9 cellular contexts compared by ENCODE assay signal in genomic region chr11:83007909-83008580, GRCh38.
A peak's percentile ranks its signal among the peaks of the same experiment; 100 is the strongest.
DNase-seq lines count a peak whose midpoint lies in the region; ATAC-seq, FAIRE-seq and TF ChIP-seq lines count a peak whose summit lies in the region.
"Had no signal": no experiment of that assay in that cellular context is flagged by ENCODE, and none has a peak within 500 bp of the region (broad histone marks: within the 10 kb centered on the region; RNA-seq: fewer than 3 reads in every experiment).

No MANE protein-coding gene starts in this region.

- H3K36me3 Mint-ChIP-seq in activated T-helper 17 cell treated with anti-CD3 and anti-CD28 coated beads, Interleukin-2, amount 50 U/mL, for 72 hours (ENCODE audit: low read depth) = no peaks in the 10 kb centered on the region

- H3K9me3 ChIP-seq in keratinocyte (ENCODE audit: control insufficient read depth, low read depth, low read length) = no peaks in the 10 kb centered on the region
- H3K9me3 ChIP-seq: neutrophil had no signal

- DNase-seq in NCI-H2029 (lab: John Stamatoyannopoulos, UW) (peak; percentile 18), NCI-H2029 treated with DMSO at 0.1 percent for 48 hours (lab: John Stamatoyannopoulos, UW) (no peak), keratinocyte (ENCODE audit: low read depth, low spot score) (no peak), substantia nigra (lab: John Stamatoyannopoulos, UW) (peak in 18 of 49 donors; percentile 7 to 62 (median 28)), NOMO-1 treated with DMSO at 0.1 percent for 48 hours (lab: John Stamatoyannopoulos, UW; ENCODE audit: unreplicated experiment) (no peak)

- peaks cover 11% of the 10 kb centered on the region for H3K4me1 ChIP-seq in keratinocyte (ENCODE audit: control insufficient read depth, extremely low read depth, insufficient read depth, low read length)

- H3K36me3 ChIP-seq in keratinocyte (ENCODE audit: control insufficient read depth in 2 of 2, extremely low read depth in 1 of 2, insufficient read depth in 2 of 2, low read length in 2 of 2) = no peaks in the 10 kb centered on the region
- H3K36me3 ChIP-seq: neutrophil had no signal

- TF ChIP-seq CTCF in keratinocyte (optimal IDR thresholded peaks at IDR 0.05 in 1 of 3, IDR thresholded peaks at IDR 0.05 in 1 of 3, conservative IDR thresholded peaks at IDR 0.05 in 1 of 3; ENCODE audit: extremely low read depth in 1 of 3, insufficient read depth in 2 of 3, low read length in 3 of 3) = no peak

- H2AFZ ChIP-seq in keratinocyte (ENCODE audit: control insufficient read depth, low read length) = peak overlapping the region; percentile 14

- no peak overlapping the region for H3K9ac ChIP-seq in keratinocyte (ENCODE audit: control insufficient read depth, extremely low read depth, insufficient read depth, low read length)

- H3K9me1 ChIP-seq in keratinocyte (ENCODE audit: control insufficient read depth, extremely low read depth, insufficient read depth, low read length) = peaks cover 3% of the 10 kb centered on the region

- ATAC-seq in HG03521 (IDR thresholded peaks at IDR 0.05; ENCODE audit: unreplicated experiment) = peak; percentile 33
- ATAC-seq in activated T-helper 17 cell treated with anti-CD3 and anti-CD28 coated beads, Interleukin-2, amount 50 U/mL, for 72 hours (replicated peaks) = no peak
- ATAC-seq in GM19452 (IDR thresholded peaks at IDR 0.05; ENCODE audit: unreplicated experiment) = no peak

- H3K4me2 ChIP-seq in keratinocyte (ENCODE audit: control insufficient read depth, extremely low read depth, insufficient read depth, low read depth, low read length) = no peak overlapping the region

- no peaks in the 10 kb centered on the region for H3K27me3 ChIP-seq in keratinocyte (ENCODE audit: control insufficient read depth, extremely low read depth, insufficient read depth, low read length)
- H3K27me3 ChIP-seq: neutrophil had no signal

- no peaks in the 10 kb centered on the region for H3K27me3 Mint-ChIP-seq in activated T-helper 17 cell treated with anti-CD3 and anti-CD28 coated beads, Interleukin-2, amount 50 U/mL, for 72 hours

- peak overlapping the region; percentile 23 for H3K4me3 Mint-ChIP-seq in activated T-helper 17 cell treated with anti-CD3 and anti-CD28 coated beads, Interleukin-2, amount 50 U/mL, for 72 hours

- H4K20me1 ChIP-seq in keratinocyte (ENCODE audit: control insufficient read depth, extremely low read depth, insufficient read depth, low read length) = no peaks in the 10 kb centered on the region

- dilution Hi-C loops in keratinocyte (cut with MboI; ENCODE audit: extremely low pct_ligation_motif_present, low sequenced_read_pairs) = no loop called here

- no peaks in the 10 kb centered on the region for H3K9me3 Mint-ChIP-seq in activated T-helper 17 cell treated with anti-CD3 and anti-CD28 coated beads, Interleukin-2, amount 50 U/mL, for 72 hours

- H3K27ac ChIP-seq in keratinocyte (ENCODE audit: control insufficient read depth, insufficient read depth, low read length) (no peak overlapping the region), substantia nigra (ENCODE audit: low read depth, low read length, poor library complexity, severe bottlenecking) (peak overlapping the region; percentile 87)
- H3K27ac ChIP-seq: neutrophil had no signal

- no peak overlapping the region for H3K4me3 ChIP-seq in keratinocyte (ENCODE audit: control insufficient read depth in 2 of 3, extremely low read depth in 1 of 3, insufficient read depth in 2 of 3, low read depth in 1 of 3, low read length in 3 of 3)

- H3K79me2 ChIP-seq in keratinocyte (ENCODE audit: control insufficient read depth, insufficient read depth, low read length) = no peaks in the 10 kb centered on the region

- H3K27ac Mint-ChIP-seq in activated T-helper 17 cell treated with anti-CD3 and anti-CD28 coated beads, Interleukin-2, amount 50 U/mL, for 72 hours = no peak overlapping the region

- no peak for FAIRE-seq in keratinocyte (lab: Jason Lieb, UNC)

- H3K4me1 Mint-ChIP-seq in activated T-helper 17 cell treated with anti-CD3 and anti-CD28 coated beads, Interleukin-2, amount 50 U/mL, for 72 hours = peaks cover 30% of the 10 kb centered on the region
